Comparison of ENCODE assay signal across 1 cellular context in the genomic region with DNA sequence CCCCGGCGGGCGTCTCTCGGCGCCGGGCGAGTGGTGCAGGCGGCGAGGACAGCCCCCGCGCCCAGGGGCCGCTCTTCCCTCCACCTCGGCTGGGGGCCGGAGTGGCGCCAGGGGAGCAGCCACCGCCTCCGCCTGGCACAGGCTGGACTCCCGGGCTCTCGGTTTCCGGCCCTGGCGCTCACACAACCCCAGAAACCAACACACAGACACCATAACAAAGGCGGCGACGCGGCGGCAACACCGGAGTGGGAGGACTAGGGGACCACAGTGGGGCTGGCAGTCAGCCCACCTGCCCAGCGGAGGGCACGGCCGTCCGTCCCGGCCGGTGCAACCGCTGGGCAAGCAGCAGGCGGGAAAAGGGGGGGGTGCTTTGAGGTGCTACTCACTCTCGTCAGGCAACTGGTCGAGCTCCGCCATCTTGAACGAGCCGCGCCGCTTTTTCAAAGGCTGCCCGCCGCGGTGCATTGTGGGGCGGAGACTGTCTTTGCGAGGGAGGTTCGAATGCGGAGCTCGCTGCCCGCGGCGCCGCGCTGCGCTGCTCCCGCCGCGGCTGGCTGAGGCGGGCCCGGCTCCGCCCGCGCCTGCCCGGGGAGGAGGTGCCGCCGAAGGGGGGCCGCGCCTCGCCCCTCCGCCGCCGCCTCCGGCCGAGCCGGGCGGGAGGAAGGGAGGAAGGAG.
TF ChIP-seq lines count a peak whose summit lies in the region.

A gene with protein sequence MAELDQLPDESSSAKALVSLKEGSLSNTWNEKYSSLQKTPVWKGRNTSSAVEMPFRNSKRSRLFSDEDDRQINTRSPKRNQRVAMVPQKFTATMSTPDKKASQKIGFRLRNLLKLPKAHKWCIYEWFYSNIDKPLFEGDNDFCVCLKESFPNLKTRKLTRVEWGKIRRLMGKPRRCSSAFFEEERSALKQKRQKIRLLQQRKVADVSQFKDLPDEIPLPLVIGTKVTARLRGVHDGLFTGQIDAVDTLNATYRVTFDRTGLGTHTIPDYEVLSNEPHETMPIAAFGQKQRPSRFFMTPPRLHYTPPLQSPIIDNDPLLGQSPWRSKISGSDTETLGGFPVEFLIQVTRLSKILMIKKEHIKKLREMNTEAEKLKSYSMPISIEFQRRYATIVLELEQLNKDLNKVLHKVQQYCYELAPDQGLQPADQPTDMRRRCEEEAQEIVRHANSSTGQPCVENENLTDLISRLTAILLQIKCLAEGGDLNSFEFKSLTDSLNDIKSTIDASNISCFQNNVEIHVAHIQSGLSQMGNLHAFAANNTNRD (minus strand): TSS at position 442 of the 675 bp plus-strand sequence. CDS start 25 bp downstream, at position 417.

TF ChIP-seq in H1, 55 proteins besides CTCF, POLR2A, EP300 and RAD21 (continued from another document):
- TF ChIP-seq CHD2 (IDR thresholded peaks at IDR 0.05; ENCODE audit: low read length) (no peak; the same call in 1 of the 2 replicates), NANOG (IDR thresholded peaks at IDR 0.05; ENCODE audit: insufficient read depth, low read depth, low read length, poor library complexity, severe bottlenecking) (no peak), SP1 (IDR thresholded peaks at IDR 0.05; ENCODE audit: low read depth, low read length) (no peak), SP2 (IDR thresholded peaks at IDR 0.05; ENCODE audit: low read length) (no peak), BACH1 (IDR thresholded peaks at IDR 0.05; ENCODE audit: low read length) (no peak)
